8 cellular contexts compared by ENCODE assay signal in genomic region chr11:69915501-69916250, GRCh38.
DNase-seq lines count a peak whose midpoint lies in the region; ATAC-seq and TF ChIP-seq lines count a peak whose summit lies in the region.

No MANE protein-coding gene starts in this region.

- H3K27ac ChIP-seq in parathyroid adenoma = peak overlapping the region; percentile 89

- no peak overlapping the region for H3K4me2 ChIP-seq in parathyroid adenoma (ENCODE audit: low read length)

- peaks cover 46% of the 10 kb centered on the region for H3K4me1 ChIP-seq in parathyroid adenoma

- POLR2A ChIA-PET in AG04449 (lab: Yijun Ruan, JAX) = no interaction called here

- CTCF ChIA-PET in AG04449 (lab: Yijun Ruan, JAX) = interaction anchor here (0.7 to 12.0 kb wide), 16 partner anchors 11 to 285 kb away, joined by 3 to 200 read pairs (median 4); partner anchors contain the start of gene FADD

- TF ChIP-seq CTCF in AG04449 (IDR thresholded peaks at IDR 0.05; ENCODE audit: insufficient read depth, low read length, missing control alignments) = peak; percentile 73
- TF ChIP-seq CTCF in GM12874 (IDR thresholded peaks at IDR 0.05; ENCODE audit: insufficient read depth, low read depth, low read length) = peak; percentile 75
- peak; percentile 84 for TF ChIP-seq CTCF in parathyroid adenoma (IDR thresholded peaks at IDR 0.05)

- H3K9me3 ChIP-seq in parathyroid adenoma (ENCODE audit: control insufficient read depth, low read length) = no peaks in the 10 kb centered on the region

- H3K27me3 ChIP-seq in parathyroid adenoma (ENCODE audit: control insufficient read depth, insufficient read depth, low read length) = no peaks in the 10 kb centered on the region

- H3K4me3 ChIP-seq in AG04449 (ENCODE audit: low read depth, low read length) (peak overlapping the region; percentile 3; the same call in 1 of the 2 replicates), parathyroid adenoma (ENCODE audit: low read depth, low read length) (no peak overlapping the region)

- no peak overlapping the region for H3K9ac ChIP-seq in parathyroid adenoma

- ATAC-seq in HG02973 (IDR thresholded peaks at IDR 0.05; ENCODE audit: unreplicated experiment) = no peak
- no peak for ATAC-seq in HG03442 (IDR thresholded peaks at IDR 0.05; ENCODE audit: unreplicated experiment)

- H2AFZ ChIP-seq in parathyroid adenoma = peak overlapping the region; percentile 48

- no peak for DNase-seq in AG04449 (ENCODE audit: low read depth, low spot score)
- peak; percentile 87 for DNase-seq in NCI-H2227 (lab: John Stamatoyannopoulos, UW; ENCODE audit: unreplicated experiment)
- DNase-seq in activated T-cell treated with anti-CD3 and anti-CD28 coated beads for 48 hours (ENCODE audit: low read depth) = peak; percentile 49
- peak; percentile 48 for DNase-seq in germinal center (ENCODE audit: low spot score)

- no peaks in the 10 kb centered on the region for H3K79me2 ChIP-seq in parathyroid adenoma

- H3K36me3 ChIP-seq in parathyroid adenoma (ENCODE audit: control insufficient read depth, insufficient read depth, low read length) = no peaks in the 10 kb centered on the region
